Comparison of ENCODE assay signal across 1 cellular context in the genomic region with DNA sequence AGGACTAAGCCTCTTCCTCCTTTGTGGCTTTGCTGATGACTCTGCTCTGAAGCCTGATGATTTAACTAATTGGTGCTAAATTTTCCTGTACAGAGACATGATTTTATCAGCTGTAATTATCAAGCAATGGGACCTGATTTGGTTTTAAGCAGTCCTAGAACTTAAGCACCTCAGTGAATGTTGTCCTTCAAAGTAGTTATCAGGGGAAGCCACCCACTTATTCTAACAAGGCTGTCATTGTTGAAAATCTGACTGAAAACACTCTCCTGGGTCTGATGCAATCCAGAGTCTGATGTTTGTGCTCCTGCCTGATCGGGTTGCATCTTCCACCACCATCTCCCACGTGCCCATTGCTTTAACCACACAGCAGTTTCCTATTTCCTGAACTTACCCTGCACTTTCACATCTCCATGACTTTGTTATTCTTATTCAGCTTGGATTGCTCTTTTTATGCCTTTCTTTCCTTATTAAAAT.
TF ChIP-seq lines count a peak whose summit lies in the region.

No MANE protein-coding gene starts in this region.

TF ChIP-seq in K562, 482 proteins besides CTCF, POLR2A, EP300 and RAD21 (continued from another document and continues in another):
- TF ChIP-seq KAT8 (IDR thresholded peaks at IDR 0.05; ENCODE audit: low read depth): no peak
- TF ChIP-seq ZBED1 (IDR thresholded peaks at IDR 0.05): no peak
- no peak for TF ChIP-seq CBX1 (IDR thresholded peaks at IDR 0.05; ENCODE audit: low read depth)
- no peak for TF ChIP-seq PTBP1 (IDR thresholded peaks at IDR 0.05; ENCODE audit: low read depth, low read length)
- no peak for TF ChIP-seq COPS2 (conservative IDR thresholded peaks at IDR 0.05)
- TF ChIP-seq GTF2A2 (tag; IDR thresholded peaks at IDR 0.05): no peak
- no peak for TF ChIP-seq DACH1 (IDR thresholded peaks at IDR 0.05; ENCODE audit: partially characterized antibody)
- TF ChIP-seq, protein P1, sequence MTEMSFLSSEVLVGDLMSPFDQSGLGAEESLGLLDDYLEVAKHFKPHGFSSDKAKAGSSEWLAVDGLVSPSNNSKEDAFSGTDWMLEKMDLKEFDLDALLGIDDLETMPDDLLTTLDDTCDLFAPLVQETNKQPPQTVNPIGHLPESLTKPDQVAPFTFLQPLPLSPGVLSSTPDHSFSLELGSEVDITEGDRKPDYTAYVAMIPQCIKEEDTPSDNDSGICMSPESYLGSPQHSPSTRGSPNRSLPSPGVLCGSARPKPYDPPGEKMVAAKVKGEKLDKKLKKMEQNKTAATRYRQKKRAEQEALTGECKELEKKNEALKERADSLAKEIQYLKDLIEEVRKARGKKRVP (CRISPR knock-in tag; IDR thresholded peaks at IDR 0.05): peak; percentile 93
- TF ChIP-seq, protein P2, sequence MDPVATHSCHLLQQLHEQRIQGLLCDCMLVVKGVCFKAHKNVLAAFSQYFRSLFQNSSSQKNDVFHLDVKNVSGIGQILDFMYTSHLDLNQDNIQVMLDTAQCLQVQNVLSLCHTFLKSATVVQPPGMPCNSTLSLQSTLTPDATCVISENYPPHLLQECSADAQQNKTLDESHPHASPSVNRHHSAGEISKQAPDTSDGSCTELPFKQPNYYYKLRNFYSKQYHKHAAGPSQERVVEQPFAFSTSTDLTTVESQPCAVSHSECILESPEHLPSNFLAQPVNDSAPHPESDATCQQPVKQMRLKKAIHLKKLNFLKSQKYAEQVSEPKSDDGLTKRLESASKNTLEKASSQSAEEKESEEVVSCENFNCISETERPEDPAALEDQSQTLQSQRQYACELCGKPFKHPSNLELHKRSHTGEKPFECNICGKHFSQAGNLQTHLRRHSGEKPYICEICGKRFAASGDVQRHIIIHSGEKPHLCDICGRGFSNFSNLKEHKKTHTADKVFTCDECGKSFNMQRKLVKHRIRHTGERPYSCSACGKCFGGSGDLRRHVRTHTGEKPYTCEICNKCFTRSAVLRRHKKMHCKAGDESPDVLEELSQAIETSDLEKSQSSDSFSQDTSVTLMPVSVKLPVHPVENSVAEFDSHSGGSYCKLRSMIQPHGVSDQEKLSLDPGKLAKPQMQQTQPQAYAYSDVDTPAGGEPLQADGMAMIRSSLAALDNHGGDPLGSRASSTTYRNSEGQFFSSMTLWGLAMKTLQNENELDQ (CRISPR knock-in tag; IDR thresholded peaks at IDR 0.05; ENCODE audit: borderline replicate concordance): no peak
- no peak for TF ChIP-seq RAD51 (IDR thresholded peaks at IDR 0.05; ENCODE audit: borderline replicate concordance, low read depth)
- TF ChIP-seq YY1 (IDR thresholded peaks at IDR 0.05; ENCODE audit: borderline replicate concordance in 1 of 3, control insufficient read depth in 1 of 3, extremely low read depth in 1 of 3, insufficient read depth in 3 of 3, insufficient read length in 1 of 3, insufficient replicate concordance in 2 of 3, low read depth in 1 of 3, low read length in 2 of 3): no peak
- TF ChIP-seq MXD1 (CRISPR knock-in tag; IDR thresholded peaks at IDR 0.05; ENCODE audit: borderline replicate concordance, poor library complexity, severe bottlenecking): no peak
- no peak for TF ChIP-seq CREBBP (IDR thresholded peaks at IDR 0.05; ENCODE audit: low read depth, low read length)
- no peak for TF ChIP-seq SREBF2 (CRISPR knock-in tag; IDR thresholded peaks at IDR 0.05)
- TF ChIP-seq, protein P3, sequence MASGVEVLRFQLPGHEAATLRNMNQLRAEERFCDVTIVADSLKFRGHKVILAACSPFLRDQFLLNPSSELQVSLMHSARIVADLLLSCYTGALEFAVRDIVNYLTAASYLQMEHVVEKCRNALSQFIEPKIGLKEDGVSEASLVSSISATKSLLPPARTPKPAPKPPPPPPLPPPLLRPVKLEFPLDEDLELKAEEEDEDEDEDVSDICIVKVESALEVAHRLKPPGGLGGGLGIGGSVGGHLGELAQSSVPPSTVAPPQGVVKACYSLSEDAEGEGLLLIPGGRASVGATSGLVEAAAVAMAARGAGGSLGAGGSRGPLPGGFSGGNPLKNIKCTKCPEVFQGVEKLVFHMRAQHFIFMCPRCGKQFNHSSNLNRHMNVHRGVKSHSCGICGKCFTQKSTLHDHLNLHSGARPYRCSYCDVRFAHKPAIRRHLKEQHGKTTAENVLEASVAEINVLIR (CRISPR knock-in tag; IDR thresholded peaks at IDR 0.05): no peak
- TF ChIP-seq SAP30 (IDR thresholded peaks at IDR 0.05; ENCODE audit: borderline replicate concordance, insufficient read depth, low read depth, low read length, poor library complexity, severe bottlenecking): no peak
- 0 out of 2 replicates have a peak, but pooled peaks have one; percentile 23 for TF ChIP-seq SMAD3 (CRISPR knock-in tag; conservative IDR thresholded peaks at IDR 0.05)
- no peak for TF ChIP-seq ZNF41 (CRISPR knock-in tag; conservative IDR thresholded peaks at IDR 0.05)
- TF ChIP-seq ZBTB43 (CRISPR knock-in tag; IDR thresholded peaks at IDR 0.05): no peak
- no peak for TF ChIP-seq SUPT5H (IDR thresholded peaks at IDR 0.05)
- TF ChIP-seq, protein P4, sequence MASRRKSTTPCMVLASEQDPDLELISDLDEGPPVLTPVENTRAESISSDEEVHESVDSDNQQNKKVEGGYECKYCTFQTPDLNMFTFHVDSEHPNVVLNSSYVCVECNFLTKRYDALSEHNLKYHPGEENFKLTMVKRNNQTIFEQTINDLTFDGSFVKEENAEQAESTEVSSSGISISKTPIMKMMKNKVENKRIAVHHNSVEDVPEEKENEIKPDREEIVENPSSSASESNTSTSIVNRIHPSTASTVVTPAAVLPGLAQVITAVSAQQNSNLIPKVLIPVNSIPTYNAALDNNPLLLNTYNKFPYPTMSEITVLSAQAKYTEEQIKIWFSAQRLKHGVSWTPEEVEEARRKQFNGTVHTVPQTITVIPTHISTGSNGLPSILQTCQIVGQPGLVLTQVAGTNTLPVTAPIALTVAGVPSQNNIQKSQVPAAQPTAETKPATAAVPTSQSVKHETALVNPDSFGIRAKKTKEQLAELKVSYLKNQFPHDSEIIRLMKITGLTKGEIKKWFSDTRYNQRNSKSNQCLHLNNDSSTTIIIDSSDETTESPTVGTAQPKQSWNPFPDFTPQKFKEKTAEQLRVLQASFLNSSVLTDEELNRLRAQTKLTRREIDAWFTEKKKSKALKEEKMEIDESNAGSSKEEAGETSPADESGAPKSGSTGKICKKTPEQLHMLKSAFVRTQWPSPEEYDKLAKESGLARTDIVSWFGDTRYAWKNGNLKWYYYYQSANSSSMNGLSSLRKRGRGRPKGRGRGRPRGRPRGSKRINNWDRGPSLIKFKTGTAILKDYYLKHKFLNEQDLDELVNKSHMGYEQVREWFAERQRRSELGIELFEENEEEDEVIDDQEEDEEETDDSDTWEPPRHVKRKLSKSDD (conservative IDR thresholded peaks at IDR 0.05; ENCODE audit: low read length): no peak
- no peak for TF ChIP-seq HDAC6 (IDR thresholded peaks at IDR 0.05; ENCODE audit: low read depth, low read length)
- no peak for TF ChIP-seq ZBTB1 (CRISPR knock-in tag; IDR thresholded peaks at IDR 0.05; ENCODE audit: borderline replicate concordance, low read depth)
- no peak for TF ChIP-seq MAFK (IDR thresholded peaks at IDR 0.05; ENCODE audit: low read length)
- TF ChIP-seq ZNF23 (CRISPR knock-in tag; IDR thresholded peaks at IDR 0.05): no peak
- no peak for TF ChIP-seq HMGN3 (IDR thresholded peaks at IDR 0.05; ENCODE audit: borderline replicate concordance, extremely low read depth, insufficient read length, low read depth, low read length)
- TF ChIP-seq ZNF316 (IDR thresholded peaks at IDR 0.05): no peak
- TF ChIP-seq HMG20B (CRISPR knock-in tag; IDR thresholded peaks at IDR 0.05): no peak
- TF ChIP-seq ZNF830 (CRISPR knock-in tag; IDR thresholded peaks at IDR 0.05): no peak
- TF ChIP-seq ARHGAP35 (IDR thresholded peaks at IDR 0.05; ENCODE audit: partially characterized antibody): no peak
- TF ChIP-seq, protein P5, sequence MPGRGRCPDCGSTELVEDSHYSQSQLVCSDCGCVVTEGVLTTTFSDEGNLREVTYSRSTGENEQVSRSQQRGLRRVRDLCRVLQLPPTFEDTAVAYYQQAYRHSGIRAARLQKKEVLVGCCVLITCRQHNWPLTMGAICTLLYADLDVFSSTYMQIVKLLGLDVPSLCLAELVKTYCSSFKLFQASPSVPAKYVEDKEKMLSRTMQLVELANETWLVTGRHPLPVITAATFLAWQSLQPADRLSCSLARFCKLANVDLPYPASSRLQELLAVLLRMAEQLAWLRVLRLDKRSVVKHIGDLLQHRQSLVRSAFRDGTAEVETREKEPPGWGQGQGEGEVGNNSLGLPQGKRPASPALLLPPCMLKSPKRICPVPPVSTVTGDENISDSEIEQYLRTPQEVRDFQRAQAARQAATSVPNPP (IDR thresholded peaks at IDR 0.05; ENCODE audit: borderline replicate concordance, insufficient read depth, insufficient read length): no peak
- TF ChIP-seq ZNF347 (CRISPR knock-in tag; IDR thresholded peaks at IDR 0.05; ENCODE audit: low read depth): no peak
- no peak for TF ChIP-seq ARID4B (CRISPR knock-in tag; IDR thresholded peaks at IDR 0.05)
- TF ChIP-seq, protein P6, sequence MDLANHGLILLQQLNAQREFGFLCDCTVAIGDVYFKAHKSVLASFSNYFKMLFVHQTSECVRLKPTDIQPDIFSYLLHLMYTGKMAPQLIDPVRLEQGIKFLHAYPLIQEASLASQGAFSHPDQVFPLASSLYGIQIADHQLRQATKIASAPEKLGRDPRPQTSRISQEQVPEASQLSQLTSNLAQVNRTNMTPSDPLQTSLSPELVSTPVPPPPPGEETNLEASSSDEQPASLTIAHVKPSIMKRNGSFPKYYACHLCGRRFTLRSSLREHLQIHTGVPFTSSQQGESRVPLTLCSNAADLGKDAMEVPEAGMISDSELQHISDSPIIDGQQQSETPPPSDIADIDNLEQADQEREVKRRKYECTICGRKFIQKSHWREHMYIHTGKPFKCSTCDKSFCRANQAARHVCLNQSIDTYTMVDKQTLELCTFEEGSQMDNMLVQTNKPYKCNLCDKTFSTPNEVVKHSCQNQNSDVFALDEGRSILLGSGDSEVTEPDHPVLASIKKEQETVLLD (IDR thresholded peaks at IDR 0.05): no peak
- no peak for TF ChIP-seq ZNF561 (CRISPR knock-in tag; conservative IDR thresholded peaks at IDR 0.05)
- TF ChIP-seq SP1 (CRISPR knock-in tag; IDR thresholded peaks at IDR 0.05): no peak
- no peak for TF ChIP-seq ZNF280B (CRISPR knock-in tag; IDR thresholded peaks at IDR 0.05)
- TF ChIP-seq, protein P7, sequence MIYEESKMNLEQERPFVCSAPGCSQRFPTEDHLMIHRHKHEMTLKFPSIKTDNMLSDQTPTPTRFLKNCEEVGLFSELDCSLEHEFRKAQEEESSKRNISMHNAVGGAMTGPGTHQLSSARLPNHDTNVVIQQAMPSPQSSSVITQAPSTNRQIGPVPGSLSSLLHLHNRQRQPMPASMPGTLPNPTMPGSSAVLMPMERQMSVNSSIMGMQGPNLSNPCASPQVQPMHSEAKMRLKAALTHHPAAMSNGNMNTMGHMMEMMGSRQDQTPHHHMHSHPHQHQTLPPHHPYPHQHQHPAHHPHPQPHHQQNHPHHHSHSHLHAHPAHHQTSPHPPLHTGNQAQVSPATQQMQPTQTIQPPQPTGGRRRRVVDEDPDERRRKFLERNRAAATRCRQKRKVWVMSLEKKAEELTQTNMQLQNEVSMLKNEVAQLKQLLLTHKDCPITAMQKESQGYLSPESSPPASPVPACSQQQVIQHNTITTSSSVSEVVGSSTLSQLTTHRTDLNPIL (CRISPR knock-in tag; IDR thresholded peaks at IDR 0.05): no peak
- no peak for TF ChIP-seq RNF2 (IDR thresholded peaks at IDR 0.05)
- no peak for TF ChIP-seq SRSF9 (IDR thresholded peaks at IDR 0.05; ENCODE audit: borderline replicate concordance, low read depth, low read length)
- TF ChIP-seq ZFX (CRISPR knock-in tag; IDR thresholded peaks at IDR 0.05): no peak
